In the genomic region with DNA sequence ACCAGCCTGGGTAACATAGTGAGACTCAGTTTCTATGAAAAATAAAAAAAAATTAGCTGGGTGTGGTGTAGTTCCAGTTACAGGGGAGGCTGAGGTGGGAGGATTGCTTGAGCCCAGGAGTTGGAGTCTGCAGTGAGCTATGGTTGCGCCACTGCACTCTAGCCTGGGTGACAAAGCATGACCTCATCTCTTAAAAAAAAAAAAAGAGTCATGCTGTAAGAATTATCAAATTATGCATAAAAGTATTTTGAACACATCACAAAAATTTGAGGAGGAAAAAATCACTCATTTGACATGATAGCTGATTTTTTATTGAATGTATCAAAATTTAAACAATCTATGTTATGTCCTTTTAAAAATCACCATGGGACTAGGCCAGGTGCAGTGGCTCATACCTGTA, we compare ENCODE assay signal across 33 cellular contexts. TPM values are rescaled to one million over a fixed set of nuclear protein-coding genes. Genes with fewer than 3 reads are reported as not detected.
"Had no signal": no experiment of that assay in that cellular context is flagged by ENCODE, and none has a peak within 500 bp of the region (broad histone marks: within the 10 kb centered on the region; RNA-seq: fewer than 3 reads in every experiment).

No MANE protein-coding gene starts in this region.

- FAIRE-seq: endothelial cell of umbilical vein, islet of Langerhans, pancreas, small intestine had no signal

- H3K9me3 ChIP-seq: body of pancreas, left lung, lower lobe of right lung, pancreas, prostate gland, sigmoid colon, stomach, thyroid gland, upper lobe of right lung had no signal

- DNase-seq: activated CD4-positive, alpha-beta T cell treated with anti-CD3 and anti-CD28 coated beads for 36 hours; activated CD4-positive, alpha-beta T cell treated with anti-CD3 and anti-CD28 coated beads, Interleukin-2, amount 50 U/mL, for 4 hours; activated CD4-positive, CD25-positive, alpha-beta regulatory T cell; activated naive CD4-positive, alpha-beta T cell; activated T-cell treated with anti-CD3 and anti-CD28 coated beads for 4 hours; activated T-cell treated with anti-CD3 and anti-CD28 coated beads, Interleukin-2, amount 50 U/mL, for 72 hours; anterior cingulate cortex; body of pancreas; cortex of kidney; foreskin melanocyte; left lung; lower lobe of right lung; mesenchymal stem cell; naive thymus-derived CD8-positive, alpha-beta T cell; nucleus accumbens; pancreas; retina; sigmoid colon; small intestine; stimulated activated CD4-positive, alpha-beta T cell treated with anti-CD3 and anti-CD28 coated beads, Interleukin-1b, Interleukin-23, amount 100 ng/mL, for 48 hours; stimulated activated CD4-positive, alpha-beta T cell treated with anti-CD3 and anti-CD28 coated beads, Interleukin-4, amount 100 ng/mL, for 4 hours; stimulated activated CD8-positive, alpha-beta memory T cell treated with anti-CD3 and anti-CD28 coated beads, Interleukin-4, amount 100 ng/mL, for 48 hours; stomach; thyroid gland; upper lobe of right lung had no signal

- ATAC-seq: activated CD4-positive, alpha-beta T cell treated with anti-CD3 and anti-CD28 coated beads for 36 hours; activated naive CD4-positive, alpha-beta T cell treated with anti-CD3 and anti-CD28 coated beads, Interleukin-2, amount 50 U/mL, for 72 hours; activated T-cell treated with anti-CD3 and anti-CD28 coated beads, Interleukin-2, amount 50 U/mL, for 72 hours; body of pancreas; esophagus mucosa; left lung; lower lobe of right lung; naive thymus-derived CD8-positive, alpha-beta T cell; pancreas; stimulated activated memory B cell treated with anti-CD40 and anti-IgM and Interleukin-4, amounts not matched to agents 10 μg/mL and 1 μg/mL and 100 μg/mL, for 72 hours; upper lobe of right lung had no signal

- H3K4me3 ChIP-seq: body of pancreas, cardiac muscle cell, left lung, lower lobe of right lung, pancreas, prostate gland, sigmoid colon, stomach, thyroid gland, upper lobe of right lung had no signal

- H3K4me1 ChIP-seq: body of pancreas, left lung, lower lobe of right lung, pancreas, prostate gland, sigmoid colon, stomach, thyroid gland, upper lobe of right lung had no signal

- H3K27me3 ChIP-seq: body of pancreas, cardiac muscle cell, left lung, pancreas, sigmoid colon, stomach, thyroid gland, upper lobe of right lung had no signal

- H3K36me3 ChIP-seq: cardiac muscle cell, prostate gland had no signal

- H3K27ac ChIP-seq: body of pancreas, cardiac muscle cell, left lung, lower lobe of right lung, pancreas, prostate gland, sigmoid colon, stomach, thyroid gland, upper lobe of right lung had no signal

RNA-seq across cellular contexts. Expression of gene ZMYND12, which starts 25.1 kb away (rescaled TPM):
- total RNA-seq: glomerular endothelial cell had no signal
